ENCODE assay signal across 8 cellular contexts in the genomic region with DNA sequence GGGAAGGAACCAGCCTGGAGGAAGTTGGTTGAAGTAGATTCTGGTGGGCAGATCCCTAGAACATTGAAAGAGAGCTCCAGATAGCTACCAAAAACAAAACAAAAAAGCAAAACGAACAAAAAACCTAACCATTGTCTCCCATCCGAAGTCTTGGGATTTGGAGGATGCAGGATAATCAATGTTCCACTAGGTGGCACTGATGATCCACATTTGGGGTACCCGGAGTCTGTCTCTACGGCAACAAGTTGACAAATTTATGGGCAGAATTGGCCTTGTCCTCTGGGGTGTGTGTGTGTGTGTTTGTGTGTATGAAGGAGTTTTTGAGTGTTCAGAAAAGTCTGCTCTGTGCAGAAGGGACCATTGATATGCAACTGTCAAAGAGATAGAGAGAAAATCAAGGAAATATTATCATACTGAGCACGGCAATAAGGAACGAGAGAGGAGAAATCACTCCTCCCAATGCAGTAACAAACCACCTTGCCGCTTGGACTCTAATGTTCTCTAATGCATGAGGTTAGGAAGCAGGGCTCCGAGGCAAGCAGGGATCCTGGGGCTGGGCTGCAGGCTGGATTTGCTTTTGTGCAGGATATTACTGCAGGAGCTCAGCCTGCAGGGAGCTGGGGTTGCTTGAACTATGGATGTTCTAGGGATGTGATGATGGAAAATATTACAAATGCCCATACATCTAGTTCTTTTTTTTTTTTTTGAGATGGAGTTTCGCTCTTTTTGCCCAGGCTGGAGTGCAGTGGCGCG. TPM values are rescaled to one million over a fixed set of nuclear protein-coding genes. Genes with fewer than 3 reads are reported as not detected.
A peak's percentile ranks its signal among the peaks of the same experiment; 100 is the strongest.
DNase-seq lines count a peak whose midpoint lies in the region; ATAC-seq and TF ChIP-seq lines count a peak whose summit lies in the region.

No MANE protein-coding gene starts in this region.

- 49% methylated on average over 11 of the region's 11 CpGs for WGBS in thyroid gland, 2 donors

- intact Hi-C loops in thyroid gland (cut with DNase I), result no loop called here

- DNase-seq in stimulated activated CD4-positive, alpha-beta T cell treated with anti-CD3 and anti-CD28 coated beads, Interleukin-12 subunit alpha, Interleukin-12 subunit beta, amount 100 ng/mL, for 24 hours (ENCODE audit: low read depth in 2 of 2), result peak; percentile 31 to 33
- no peak for DNase-seq in stimulated activated CD4-positive, alpha-beta T cell treated with anti-CD3 and anti-CD28 coated beads, Interleukin-4, amount 100 ng/mL, for 1 hour
- DNase-seq in NCI-H2171 (lab: John Stamatoyannopoulos, UW) (peak; percentile 61), epidermal melanocyte (ENCODE audit: insufficient read length, low spot score) (peak; percentile 72), midbrain (lab: John Stamatoyannopoulos, UW) (peak; percentile 80), thyroid gland (peak; percentile 22 to 26)
- DNase-seq in activated CD4-positive, alpha-beta T cell treated with anti-CD3 and anti-CD28 coated beads, Interleukin-2, amount 10 ng/mL, durations not matched to agents 7 days and 5 days, result peak; percentile 68

- TF ChIP-seq POLR2A in thyroid gland (IDR thresholded peaks at IDR 0.05), result no peak

- no peaks in the 10 kb centered on the region for H3K9me3 Mint-ChIP-seq in activated CD4-positive, alpha-beta T cell treated with anti-CD3 and anti-CD28 coated beads, Interleukin-2, amount 10 ng/mL, durations not matched to agents 7 days and 5 days

- no peak overlapping the region for H3K27ac ChIP-seq in thyroid gland

- ATAC-seq in HG02678 (IDR thresholded peaks at IDR 0.05; ENCODE audit: unreplicated experiment), result peak; percentile 57

- H3K36me3 Mint-ChIP-seq in activated CD4-positive, alpha-beta T cell treated with anti-CD3 and anti-CD28 coated beads, Interleukin-2, amount 10 ng/mL, durations not matched to agents 7 days and 5 days (ENCODE audit: low read depth), result no peaks in the 10 kb centered on the region

- no peaks in the 10 kb centered on the region for H3K4me1 ChIP-seq in thyroid gland

- H3K36me3 ChIP-seq in thyroid gland, result no peaks in the 10 kb centered on the region

- no peak overlapping the region for H3K4me3 Mint-ChIP-seq in activated CD4-positive, alpha-beta T cell treated with anti-CD3 and anti-CD28 coated beads, Interleukin-2, amount 10 ng/mL, durations not matched to agents 7 days and 5 days

- peaks cover 11% of the 10 kb centered on the region for H3K4me1 Mint-ChIP-seq in activated CD4-positive, alpha-beta T cell treated with anti-CD3 and anti-CD28 coated beads, Interleukin-2, amount 10 ng/mL, durations not matched to agents 7 days and 5 days

- TF ChIP-seq CTCF in thyroid gland (IDR thresholded peaks at IDR 0.05), result peak; percentile 61 to 82 (median 76)

- no peak overlapping the region for H3K27ac Mint-ChIP-seq in activated CD4-positive, alpha-beta T cell treated with anti-CD3 and anti-CD28 coated beads, Interleukin-2, amount 10 ng/mL, durations not matched to agents 7 days and 5 days

- POLR2A ChIA-PET in activated CD4-positive, alpha-beta T cell treated with anti-CD3 and anti-CD28 coated beads, Interleukin-2, amount 10 ng/mL, durations not matched to agents 7 days and 5 days (lab: Charles Lee), result no interaction called here

- no peaks in the 10 kb centered on the region for H3K27me3 ChIP-seq in thyroid gland

- peaks cover 25% of the 10 kb centered on the region for H3K27me3 Mint-ChIP-seq in activated CD4-positive, alpha-beta T cell treated with anti-CD3 and anti-CD28 coated beads, Interleukin-2, amount 10 ng/mL, durations not matched to agents 7 days and 5 days

- H3K4me3 ChIP-seq in thyroid gland (replicated peaks in 1 of 3), result no peak overlapping the region

- no peaks in the 10 kb centered on the region for H3K9me3 ChIP-seq in thyroid gland

- CTCF ChIA-PET in activated CD4-positive, alpha-beta T cell treated with anti-CD3 and anti-CD28 coated beads, Interleukin-2, amount 10 ng/mL, durations not matched to agents 7 days and 5 days (lab: Charles Lee), result interaction anchor here (0.6 to 1.6 kb wide), 4 partner anchors 10 to 127 kb away, joined by 3 to 6 read pairs (median 5); no protein-coding TSS in a partner anchor

RNA-seq across cellular contexts. Expression of gene KLHL25, which starts 59.8 kb away (rescaled TPM):
- 1 to 10 TPM; 7.4 to 8.0 TPM for total RNA-seq in activated CD4-positive, alpha-beta T cell treated with anti-CD3 and anti-CD28 coated beads, Interleukin-2, amount 10 ng/mL, durations not matched to agents 7 days and 5 days
- total RNA-seq in thyroid gland, result 1 to 10 TPM; 4.2 to 8.8 (median 4.8) TPM
